27 cellular contexts compared by ENCODE assay signal in genomic region chr10:113175176-113175575, GRCh38.
"Had no signal": no experiment of that assay in that cellular context is flagged by ENCODE, and none has a peak within 500 bp of the region (broad histone marks: within the 10 kb centered on the region; RNA-seq: fewer than 3 reads in every experiment).

No MANE protein-coding gene starts in this region.

- DNase-seq: stimulated activated CD4-positive, alpha-beta T cell treated with anti-CD3 and anti-CD28 coated beads, Interleukin-2, amount 100 ng/mL, for 48 hours; stimulated activated CD4-positive, alpha-beta T cell treated with anti-CD3 and anti-CD28 coated beads, Interleukin-4, amount 100 ng/mL, for 1 hour; stimulated activated CD4-positive, alpha-beta T cell treated with anti-CD3 and anti-CD28 coated beads, Interleukin-4, amount 100 ng/mL, for 24 hours; stimulated activated CD4-positive, alpha-beta T cell treated with anti-CD3 and anti-CD28 coated beads, Interleukin-4, amount 100 ng/mL, for 4 hours; stimulated activated CD8-positive, alpha-beta memory T cell treated with anti-CD3 and anti-CD28 coated beads, Interleukin-4, amount 100 ng/mL, for 48 hours; stimulated activated naive B cell treated with anti-CD40 and anti-IgM and Interleukin-4, amounts not matched to agents 10 μg/mL and 1 μg/mL and 100 μg/mL, for 72 hours; stimulated activated naive CD4-positive, alpha-beta T cell; stimulated activated naive CD4-positive, alpha-beta T cell treated with Interleukin-2 at 50 U/mL for 16 hours; stimulated activated naive CD8-positive, alpha-beta T cell treated with anti-CD3 and anti-CD28 coated beads, Interleukin-15, amount 100 ng/mL, for 72 hours; stimulated activated naive CD8-positive, alpha-beta T cell treated with anti-CD3 and anti-CD28 coated beads, Interleukin-15, Interleukin-2, amounts not matched to agents 100 U/mL and 50 U/mL, for 24 hours; stomach; substantia nigra; testis; thyroid gland; tibial artery; transverse colon; upper lobe of left lung; upper lobe of right lung; uterus had no signal

- H3K4me1 ChIP-seq: suprapubic skin, testis, thyroid gland, transverse colon, upper lobe of right lung, uterus, vagina had no signal

- H3K4me3 Mint-ChIP-seq: stimulated activated effector memory CD8-positive, alpha-beta T cell treated with anti-CD3 and anti-CD28 coated beads, Interleukin-12 subunit alpha, Interleukin-12 subunit beta, amount 100 ng/mL, for 72 hours; stimulated activated memory B cell treated with anti-CD40 and anti-IgM and Interleukin-4, amounts not matched to agents 10 μg/mL and 1 μg/mL and 100 μg/mL, for 72 hours; stimulated activated naive B cell treated with anti-CD40 and anti-IgM and Interleukin-4, amounts not matched to agents 10 μg/mL and 1 μg/mL and 100 μg/mL, for 72 hours; stimulated activated naive CD8-positive, alpha-beta T cell treated with anti-CD3 and anti-CD28 coated beads, Interleukin-15, amount 100 ng/mL, for 72 hours; stimulated activated naive CD8-positive, alpha-beta T cell treated with anti-CD3 and anti-CD28 coated beads, Interleukin-15, Interleukin-2, amounts not matched to agents 100 ng/mL and 50 ng/mL, for 24 hours; type B pancreatic cell had no signal

- H3K36me3 Mint-ChIP-seq: stimulated activated effector memory CD8-positive, alpha-beta T cell treated with anti-CD3 and anti-CD28 coated beads, Interleukin-12 subunit alpha, Interleukin-12 subunit beta, amount 100 ng/mL, for 72 hours; stimulated activated memory B cell treated with anti-CD40 and anti-IgM and Interleukin-4, amounts not matched to agents 10 μg/mL and 1 μg/mL and 100 μg/mL, for 72 hours; stimulated activated naive B cell treated with anti-CD40 and anti-IgM and Interleukin-4, amounts not matched to agents 10 μg/mL and 1 μg/mL and 100 μg/mL, for 72 hours had no signal

- H3K9me3 ChIP-seq: stomach, suprapubic skin, testis, thoracic aorta, thyroid gland, tibial artery, tibial nerve, transverse colon, upper lobe of left lung, upper lobe of right lung, uterus, vagina had no signal

- H3K36me3 ChIP-seq: suprapubic skin, thoracic aorta, thyroid gland, tibial nerve, transverse colon, upper lobe of left lung, upper lobe of right lung, uterus, vagina had no signal

- H3K4me3 ChIP-seq: stomach, suprapubic skin, testis, thoracic aorta, thyroid gland, tibial artery, tibial nerve, transverse colon, upper lobe of left lung, upper lobe of right lung, uterus, vagina had no signal

- H3K27ac ChIP-seq: stomach, suprapubic skin, testis, thoracic aorta, thyroid gland, tibial nerve, transverse colon, upper lobe of left lung, upper lobe of right lung, uterus, vagina had no signal

- H3K27me3 ChIP-seq: stomach, suprapubic skin, testis, thyroid gland, tibial artery, tibial nerve, transverse colon, upper lobe of left lung, upper lobe of right lung, uterus, vagina had no signal

- H3K27me3 Mint-ChIP-seq: stimulated activated naive B cell treated with anti-CD40 and anti-IgM and Interleukin-4, amounts not matched to agents 10 μg/mL and 1 μg/mL and 100 μg/mL, for 72 hours; stimulated activated naive CD8-positive, alpha-beta T cell treated with anti-CD3 and anti-CD28 coated beads, Interleukin-15, amount 100 ng/mL, for 72 hours; stimulated activated naive CD8-positive, alpha-beta T cell treated with anti-CD3 and anti-CD28 coated beads, Interleukin-15, Interleukin-2, amounts not matched to agents 100 ng/mL and 50 ng/mL, for 24 hours; type B pancreatic cell had no signal

- H3K27ac Mint-ChIP-seq: stimulated activated effector memory CD8-positive, alpha-beta T cell treated with anti-CD3 and anti-CD28 coated beads, Interleukin-12 subunit alpha, Interleukin-12 subunit beta, amount 100 ng/mL, for 72 hours; stimulated activated memory B cell treated with anti-CD40 and anti-IgM and Interleukin-4, amounts not matched to agents 10 μg/mL and 1 μg/mL and 100 μg/mL, for 72 hours; stimulated activated naive B cell treated with anti-CD40 and anti-IgM and Interleukin-4, amounts not matched to agents 10 μg/mL and 1 μg/mL and 100 μg/mL, for 72 hours; stimulated activated naive CD8-positive, alpha-beta T cell treated with anti-CD3 and anti-CD28 coated beads, Interleukin-15, amount 100 ng/mL, for 72 hours; stimulated activated naive CD8-positive, alpha-beta T cell treated with anti-CD3 and anti-CD28 coated beads, Interleukin-15, Interleukin-2, amounts not matched to agents 100 ng/mL and 50 ng/mL, for 24 hours; type B pancreatic cell had no signal

- H3K9me3 Mint-ChIP-seq: stimulated activated effector memory CD8-positive, alpha-beta T cell treated with anti-CD3 and anti-CD28 coated beads, Interleukin-12 subunit alpha, Interleukin-12 subunit beta, amount 100 ng/mL, for 72 hours; stimulated activated memory B cell treated with anti-CD40 and anti-IgM and Interleukin-4, amounts not matched to agents 10 μg/mL and 1 μg/mL and 100 μg/mL, for 72 hours; stimulated activated naive B cell treated with anti-CD40 and anti-IgM and Interleukin-4, amounts not matched to agents 10 μg/mL and 1 μg/mL and 100 μg/mL, for 72 hours; stimulated activated naive CD8-positive, alpha-beta T cell treated with anti-CD3 and anti-CD28 coated beads, Interleukin-15, amount 100 ng/mL, for 72 hours; stimulated activated naive CD8-positive, alpha-beta T cell treated with anti-CD3 and anti-CD28 coated beads, Interleukin-15, Interleukin-2, amounts not matched to agents 100 ng/mL and 50 ng/mL, for 24 hours; type B pancreatic cell had no signal
